9 cellular contexts compared by ENCODE assay signal in genomic region chr4:82900016-82900334, GRCh38. TPM values are rescaled to one million over a fixed set of nuclear protein-coding genes. Genes with fewer than 3 reads are reported as not detected.
DNase-seq lines count a peak whose midpoint lies in the region; ATAC-seq and TF ChIP-seq lines count a peak whose summit lies in the region.
"Had no signal": no experiment of that assay in that cellular context is flagged by ENCODE, and none has a peak within 500 bp of the region (broad histone marks: within the 10 kb centered on the region; RNA-seq: fewer than 3 reads in every experiment).

No MANE protein-coding gene starts in this region.

- H3K79me2 ChIP-seq in OCI-LY7 (ENCODE audit: insufficient read depth, low read depth, low read length), result peaks cover 81% of the 10 kb centered on the region

- no peaks in the 10 kb centered on the region for H3K9me3 ChIP-seq in OCI-LY7 (ENCODE audit: low read length)

- peaks cover 28% of the 10 kb centered on the region for H4K20me1 ChIP-seq in OCI-LY7 (ENCODE audit: insufficient read depth, low read length)

- ATAC-seq in HG02870 (IDR thresholded peaks at IDR 0.05; ENCODE audit: unreplicated experiment) (peak; percentile 3), esophagus mucosa (peak; percentile 0), sciatic nerve (peak; percentile 6)
- no peak for ATAC-seq in natural killer cell treated with Interleukin-12 subunit alpha and Interleukin-12 subunit beta and Interleukin-15 and Interleukin-18, amount 100 ng/mL, for 72 hours

- no peak overlapping the region for H3K27ac Mint-ChIP-seq in natural killer cell treated with Interleukin-12 subunit alpha and Interleukin-12 subunit beta and Interleukin-15 and Interleukin-18, amount 100 ng/mL, for 72 hours
- H3K27ac Mint-ChIP-seq: stimulated activated naive CD8-positive, alpha-beta T cell treated with anti-CD3 and anti-CD28 coated beads, Interleukin-15, Interleukin-2, amounts not matched to agents 100 ng/mL and 50 ng/mL, for 24 hours had no signal

- H3K27ac ChIP-seq in OCI-LY7 (ENCODE audit: low read depth, low read length, poor library complexity, severe bottlenecking), result peak overlapping the region; percentile 87

- no peaks in the 10 kb centered on the region for H3K9me2 ChIP-seq in OCI-LY7 (ENCODE audit: insufficient read depth, low read length)

- peaks cover 37% of the 10 kb centered on the region for H3K4me1 ChIP-seq in OCI-LY7 (ENCODE audit: insufficient read depth, low read length, poor library complexity, severe bottlenecking)

- peak overlapping the region; percentile 85 for H3K4me3 ChIP-seq in OCI-LY7 (ENCODE audit: low read depth, low read length, poor library complexity, severe bottlenecking)

- H3K36me3 Mint-ChIP-seq in natural killer cell treated with Interleukin-12 subunit alpha and Interleukin-12 subunit beta and Interleukin-15 and Interleukin-18, amount 100 ng/mL, for 72 hours, result peaks cover 9% of the 10 kb centered on the region

- DNase-seq in NCI-H2196 (lab: John Stamatoyannopoulos, UW; ENCODE audit: unreplicated experiment), result peak; percentile 29
- no peak for DNase-seq in NCI-H2196 treated with DMSO at 0.1 percent for 48 hours (lab: John Stamatoyannopoulos, UW; ENCODE audit: unreplicated experiment)
- peak; percentile 74 for DNase-seq in OCI-LY7 (ENCODE audit: low spot score)
- no peak for DNase-seq in sciatic nerve (ENCODE audit: low spot score)
- DNase-seq in natural killer cell treated with Interleukin-12 subunit alpha and Interleukin-12 subunit beta and Interleukin-15 and Interleukin-18, amount 100 ng/mL, for 72 hours (ENCODE audit: low spot score), result no peak
- no peak for DNase-seq in stimulated activated CD4-positive, alpha-beta T cell treated with anti-CD3 and anti-CD28 coated beads, Interleukin-4, amount 100 ng/mL, for 1 hour

- peaks cover 45% of the 10 kb centered on the region for H3K36me3 ChIP-seq in OCI-LY7 (ENCODE audit: insufficient read depth, low read length)

- POLR2A ChIA-PET in OCI-LY7 (lab: Charles Lee), result interaction anchor here (0.6 to 2.9 kb wide), 21 partner anchors 8 to 538 kb away, joined by 3 to 41 read pairs (median 6); partner anchors contain the start of genes COPS4, LIN54 and PLAC8

- H3K4me3 Mint-ChIP-seq in natural killer cell treated with Interleukin-12 subunit alpha and Interleukin-12 subunit beta and Interleukin-15 and Interleukin-18, amount 100 ng/mL, for 72 hours, result no peak overlapping the region
- H3K4me3 Mint-ChIP-seq: stimulated activated naive CD8-positive, alpha-beta T cell treated with anti-CD3 and anti-CD28 coated beads, Interleukin-15, Interleukin-2, amounts not matched to agents 100 ng/mL and 50 ng/mL, for 24 hours had no signal

- TF ChIP-seq CTCF in OCI-LY7 (conservative IDR thresholded peaks at IDR 0.05; ENCODE audit: low read length), result no peak

- no peaks in the 10 kb centered on the region for H3K27me3 Mint-ChIP-seq in natural killer cell treated with Interleukin-12 subunit alpha and Interleukin-12 subunit beta and Interleukin-15 and Interleukin-18, amount 100 ng/mL, for 72 hours
- H3K27me3 Mint-ChIP-seq: stimulated activated naive CD8-positive, alpha-beta T cell treated with anti-CD3 and anti-CD28 coated beads, Interleukin-15, Interleukin-2, amounts not matched to agents 100 ng/mL and 50 ng/mL, for 24 hours had no signal

- peak overlapping the region; percentile 44; the same call in 1 of the 2 replicates for H2AFZ ChIP-seq in OCI-LY7 (ENCODE audit: low read length)

- H3K9me3 Mint-ChIP-seq in natural killer cell treated with Interleukin-12 subunit alpha and Interleukin-12 subunit beta and Interleukin-15 and Interleukin-18, amount 100 ng/mL, for 72 hours, result no peaks in the 10 kb centered on the region
- H3K9me3 Mint-ChIP-seq: stimulated activated naive CD8-positive, alpha-beta T cell treated with anti-CD3 and anti-CD28 coated beads, Interleukin-15, Interleukin-2, amounts not matched to agents 100 ng/mL and 50 ng/mL, for 24 hours had no signal

- intact Hi-C loops in OCI-LY7 (cut with micrococcal nuclease; ENCODE audit: unreplicated experiment), result loop anchor here (1.0 to 2.0 kb wide), 5 partner anchors 9 to 525 kb away; partner anchors contain the start of genes COPS4, LIN54 and SEC31A
- intact Hi-C loops in sciatic nerve (cut with DNase I), result no loop called here

- BruUV-seq in OCI-LY7 (replicated peaks; lab: Mats Ljungman, UMichigan), result TSS peak; percentile 69

- H3K4me1 Mint-ChIP-seq in natural killer cell treated with Interleukin-12 subunit alpha and Interleukin-12 subunit beta and Interleukin-15 and Interleukin-18, amount 100 ng/mL, for 72 hours (ENCODE audit: low read depth in 2 of 2), result peaks cover 11 to 21% of the 10 kb centered on the region in 2 donors

- H3K4me2 ChIP-seq in OCI-LY7 (ENCODE audit: low read length), result peak overlapping the region; percentile 97

- CTCF ChIA-PET in OCI-LY7 (lab: Charles Lee; ENCODE audit: unreplicated experiment), result interaction anchor here (0.9 to 2.1 kb wide), 3 partner anchors 112 to 135 kb away, joined by 3 to 9 read pairs (median 3); partner anchors contain the start of gene COPS4

RNA-seq across cellular contexts. Expression of gene THAP9, which starts 0.6 kb away (rescaled TPM):
- 13.2 and 16.4 TPM in 2 replicates for total RNA-seq in OCI-LY7 (2014; rRNA removed; shearing (Covaris generic))
- total RNA-seq in OCI-LY7 (2022) (10.5 and 19.6 TPM in 2 replicates), esophagus mucosa (2.4 TPM), sciatic nerve (5.5 TPM)
- total RNA-seq in natural killer cell treated with Interleukin-12 subunit alpha and Interleukin-12 subunit beta and Interleukin-15 and Interleukin-18, amount 100 ng/mL, for 72 hours, result 1 to 10 TPM; 1.7 to 3.0 TPM

RNA-seq across cellular contexts. Expression of gene SEC31A, which starts 9.0 kb away (rescaled TPM):
- 80.0 and 93.4 TPM in 2 replicates for total RNA-seq in OCI-LY7 (2014; rRNA removed; shearing (Covaris generic))
- total RNA-seq in OCI-LY7 (2022), result 135 and 143 TPM in 2 replicates
- 122 TPM for total RNA-seq in esophagus mucosa
- 286 TPM for total RNA-seq in sciatic nerve
- total RNA-seq in natural killer cell treated with Interleukin-12 subunit alpha and Interleukin-12 subunit beta and Interleukin-15 and Interleukin-18, amount 100 ng/mL, for 72 hours, result 100 to 1,000 TPM; 140 to 145 TPM

Comparison
In these comparisons a context has a peak if more than half of its experiments do, and no peak if none do; other contexts are left out.
1. DNase-seq: peak in NCI-H2196 (single experiment) and OCI-LY7 (single experiment); none in NCI-H2196 treated with DMSO at 0.1 percent for 48 hours (single experiment), sciatic nerve (single experiment), natural killer cell treated with Interleukin-12 subunit alpha and Interleukin-12 subunit beta and Interleukin-15 and Interleukin-18, amount 100 ng/mL, for 72 hours (single experiment) and stimulated activated CD4-positive, alpha-beta T cell treated with anti-CD3 and anti-CD28 coated beads, Interleukin-4, amount 100 ng/mL, for 1 hour (single experiment).
2. ATAC-seq: peak in HG02870 (single experiment), esophagus mucosa (single experiment) and sciatic nerve (single experiment); none in natural killer cell treated with Interleukin-12 subunit alpha and Interleukin-12 subunit beta and Interleukin-15 and Interleukin-18, amount 100 ng/mL, for 72 hours (0 of 2).